1 cellular context compared by ENCODE assay signal in the genomic region with DNA sequence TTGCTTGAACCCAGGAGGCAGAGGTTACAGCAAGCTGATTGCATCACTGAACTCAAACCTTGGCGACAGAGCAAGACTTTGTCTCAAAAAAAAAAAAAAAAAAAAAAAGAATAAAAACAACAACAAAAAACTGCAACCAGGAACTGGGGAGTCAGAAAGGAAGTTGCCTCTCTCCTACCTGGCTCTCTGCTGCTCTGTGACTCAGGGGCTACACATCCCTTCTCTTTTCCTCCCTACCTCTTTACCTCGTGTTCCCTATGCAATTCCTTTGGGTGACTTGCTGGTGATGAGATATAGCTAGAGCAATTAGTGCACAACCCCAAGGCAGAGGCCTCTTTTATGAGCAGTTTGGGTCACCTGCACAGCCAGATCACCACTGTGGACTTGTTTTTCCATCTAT.
TF ChIP-seq lines count a peak whose summit lies in the region.

No MANE protein-coding gene starts in this region.

TF ChIP-seq in IMR-90, 13 proteins besides CTCF, POLR2A, EP300 and RAD21 (continued from another document):
- TF ChIP-seq, protein P1, sequence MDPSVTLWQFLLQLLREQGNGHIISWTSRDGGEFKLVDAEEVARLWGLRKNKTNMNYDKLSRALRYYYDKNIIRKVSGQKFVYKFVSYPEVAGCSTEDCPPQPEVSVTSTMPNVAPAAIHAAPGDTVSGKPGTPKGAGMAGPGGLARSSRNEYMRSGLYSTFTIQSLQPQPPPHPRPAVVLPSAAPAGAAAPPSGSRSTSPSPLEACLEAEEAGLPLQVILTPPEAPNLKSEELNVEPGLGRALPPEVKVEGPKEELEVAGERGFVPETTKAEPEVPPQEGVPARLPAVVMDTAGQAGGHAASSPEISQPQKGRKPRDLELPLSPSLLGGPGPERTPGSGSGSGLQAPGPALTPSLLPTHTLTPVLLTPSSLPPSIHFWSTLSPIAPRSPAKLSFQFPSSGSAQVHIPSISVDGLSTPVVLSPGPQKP (IDR thresholded peaks at IDR 0.05; ENCODE audit: borderline replicate concordance, low read depth, low read length), result no peak
- no peak for TF ChIP-seq MAZ (IDR thresholded peaks at IDR 0.05; ENCODE audit: borderline replicate concordance, low read depth, low read length)
TF ChIP-seq in IMR-90: peak in this region for 0.
